ENCODE assay signal across 8 cellular contexts in genomic region chr16:81445926-81446317, GRCh38. TPM values are rescaled to one million over a fixed set of nuclear protein-coding genes. Genes with fewer than 3 reads are reported as not detected.
DNase-seq lines count a peak whose midpoint lies in the region; ATAC-seq, FAIRE-seq and TF ChIP-seq lines count a peak whose summit lies in the region.

No MANE protein-coding gene starts in this region.

- H3K36me3 Mint-ChIP-seq in activated naive CD4-positive, alpha-beta T cell treated with anti-CD3 and anti-CD28 coated beads for 36 hours (ENCODE audit: low read depth) = no peaks in the 10 kb centered on the region
- no peaks in the 10 kb centered on the region for H3K36me3 Mint-ChIP-seq in glutamatergic neuron (ENCODE audit: unreplicated experiment)

- CTCF ChIA-PET in activated naive CD4-positive, alpha-beta T cell treated with anti-CD3 and anti-CD28 coated beads for 36 hours (lab: Charles Lee) = interaction anchor here (1.1 kb wide), 1 partner anchor 284 kb away, joined by 3 read pairs; no protein-coding TSS in a partner anchor

- peak overlapping the region; percentile 75 for H3K4me3 Mint-ChIP-seq in activated naive CD4-positive, alpha-beta T cell treated with anti-CD3 and anti-CD28 coated beads for 36 hours
- peak overlapping the region; percentile 98 for H3K4me3 Mint-ChIP-seq in glutamatergic neuron (ENCODE audit: unreplicated experiment)

- FAIRE-seq in small intestine (lab: Jason Lieb, UNC) = no peak

- no peak for ATAC-seq in GM18519 (IDR thresholded peaks at IDR 0.05; ENCODE audit: low FRiP score, unreplicated experiment)

- peak overlapping the region; percentile 82 to 97 for H3K4me3 ChIP-seq in small intestine (ENCODE audit: low read depth in 1 of 2, low read length in 2 of 2)

- H3K4me1 Mint-ChIP-seq in activated naive CD4-positive, alpha-beta T cell treated with anti-CD3 and anti-CD28 coated beads for 36 hours (ENCODE audit: low read depth) = peaks cover 45% of the 10 kb centered on the region
- peaks cover 47% of the 10 kb centered on the region for H3K4me1 Mint-ChIP-seq in glutamatergic neuron (ENCODE audit: low read depth, unreplicated experiment)

- no peak for DNase-seq in activated naive CD4-positive, alpha-beta T cell treated with anti-CD3 and anti-CD28 coated beads for 36 hours
- no peak for DNase-seq in activated naive CD4-positive, alpha-beta T cell treated with Interleukin-2 at 50 U/mL for 16 hours
- DNase-seq in glutamatergic neuron (peak; percentile 40), small intestine (peak; percentile 32), GOT3 (lab: John Stamatoyannopoulos, UW) (no peak), GF-D8 (lab: John Stamatoyannopoulos, UW) (no peak)

- intact Hi-C loops in activated naive CD4-positive, alpha-beta T cell treated with anti-CD3 and anti-CD28 coated beads for 36 hours (cut with micrococcal nuclease) = loop anchor here (1.0 to 10.0 kb wide), 6 partner anchors 134 to 726 kb away; partner anchors contain the start of genes CENPN, CMC2, GAN and MPHOSPH6

- H3K4me1 ChIP-seq in small intestine (ENCODE audit: control insufficient read depth in 2 of 2, insufficient read depth in 1 of 2, low read depth in 1 of 2, low read length in 1 of 2) = peaks cover 10 to 11% of the 10 kb centered on the region in 2 donors

- H3K9me3 Mint-ChIP-seq in activated naive CD4-positive, alpha-beta T cell treated with anti-CD3 and anti-CD28 coated beads for 36 hours = peaks cover 3% of the 10 kb centered on the region
- peaks cover 18% of the 10 kb centered on the region for H3K9me3 Mint-ChIP-seq in glutamatergic neuron (ENCODE audit: unreplicated experiment)

- peak overlapping the region; percentile 38 for H3K27ac Mint-ChIP-seq in activated naive CD4-positive, alpha-beta T cell treated with anti-CD3 and anti-CD28 coated beads for 36 hours
- H3K27ac Mint-ChIP-seq in glutamatergic neuron (ENCODE audit: unreplicated experiment) = peak overlapping the region; percentile 98

- H3K27ac ChIP-seq in VCaP (peak overlapping the region; percentile 83), small intestine (ENCODE audit: low read depth in 1 of 2, low read length in 1 of 2) (peak overlapping the region; percentile 94 to 100)

- no peaks in the 10 kb centered on the region for H3K27me3 Mint-ChIP-seq in activated naive CD4-positive, alpha-beta T cell treated with anti-CD3 and anti-CD28 coated beads for 36 hours (ENCODE audit: low read depth)
- H3K27me3 Mint-ChIP-seq in glutamatergic neuron (ENCODE audit: unreplicated experiment) = peaks cover 25% of the 10 kb centered on the region

- no peaks in the 10 kb centered on the region for H3K27me3 ChIP-seq in small intestine (ENCODE audit: control insufficient read depth in 2 of 2, insufficient read depth in 2 of 2, low read length in 2 of 2)

- TF ChIP-seq CTCF in VCaP (conservative IDR thresholded peaks at IDR 0.05) (no peak), glutamatergic neuron (IDR thresholded peaks at IDR 0.05; ENCODE audit: partially characterized antibody, unreplicated experiment) (no peak)

- 0 to 2% (median 1%) methylated on average over 7 of the region's 7 CpGs for WGBS in small intestine, 3 donors

- H3K36me3 ChIP-seq in small intestine (ENCODE audit: control insufficient read depth in 2 of 2, insufficient read depth in 2 of 2, low read length in 2 of 2) = no peaks in the 10 kb centered on the region

- no peaks in the 10 kb centered on the region for H3K9me3 ChIP-seq in small intestine (ENCODE audit: control insufficient read depth, low read depth)

RNA-seq across cellular contexts. Expression of gene CMIP, which starts 1.3 kb away (rescaled TPM):
- total RNA-seq in activated naive CD4-positive, alpha-beta T cell treated with anti-CD3 and anti-CD28 coated beads for 36 hours = 10 to 100 TPM; 28.6 to 28.8 TPM
- total RNA-seq in glutamatergic neuron (ENCODE audit: unreplicated experiment) = 163 TPM
- 10 to 100 TPM; 43.8 to 74.7 (median 43.9) TPM for polyA plus RNA-seq in small intestine

Comparison
In these comparisons a context has a peak if more than half of its experiments do, and no peak if none do; other contexts are left out.
1. DNase-seq: peak in glutamatergic neuron (single experiment) and small intestine (single experiment); none in activated naive CD4-positive, alpha-beta T cell treated with anti-CD3 and anti-CD28 coated beads for 36 hours (single experiment), activated naive CD4-positive, alpha-beta T cell treated with Interleukin-2 at 50 U/mL for 16 hours (single experiment), GOT3 (single experiment) and GF-D8 (single experiment).